Comparison of ENCODE assay signal across 9 cellular contexts in the genomic region with DNA sequence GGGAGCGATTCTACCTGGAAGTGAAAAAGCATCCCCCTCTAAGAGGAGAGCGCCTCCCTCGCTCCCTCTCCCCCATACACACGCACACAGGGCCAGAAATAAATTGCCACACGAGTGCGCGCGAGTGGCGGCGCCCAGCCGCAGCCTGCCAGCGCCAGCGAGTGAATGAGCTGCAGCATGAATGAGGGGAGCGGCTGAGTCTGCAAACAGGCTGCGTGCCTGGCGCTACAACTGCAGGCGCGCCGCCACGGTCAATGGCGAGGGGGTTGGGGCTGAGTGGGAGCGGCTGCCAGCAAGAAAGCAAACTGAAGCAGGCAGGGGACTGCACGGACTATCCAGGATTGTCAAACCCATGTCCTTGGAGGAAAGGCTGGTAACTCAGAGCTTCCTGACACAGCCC. TPM values are rescaled to one million over a fixed set of nuclear protein-coding genes. Genes with fewer than 3 reads are reported as not detected.
DNase-seq lines count a peak whose midpoint lies in the region; ATAC-seq and TF ChIP-seq lines count a peak whose summit lies in the region.
"Had no signal": no experiment of that assay in that cellular context is flagged by ENCODE, and none has a peak within 500 bp of the region (broad histone marks: within the 10 kb centered on the region; RNA-seq: fewer than 3 reads in every experiment).

No MANE protein-coding gene starts in this region.

- peaks cover 44% of the 10 kb centered on the region for H3K79me1 ChIP-seq in trophoblast cell (ENCODE audit: low read length)

- no peak overlapping the region for H3K27ac Mint-ChIP-seq in glutamatergic neuron (ENCODE audit: unreplicated experiment)
- no peak overlapping the region for H3K27ac Mint-ChIP-seq in type B pancreatic cell

- H2BK120ac ChIP-seq in trophoblast cell (ENCODE audit: insufficient read depth, low read length, poor library complexity), result peak overlapping the region; percentile 55

- peaks cover 32 to 41% of the 10 kb centered on the region in 2 experiments for H3K4me1 ChIP-seq in trophoblast cell (ENCODE audit: control insufficient read depth in 1 of 2, insufficient read depth in 2 of 2, low read length in 2 of 2)
- H3K4me1 ChIP-seq: BLaER1 treated with 17β-estradiol and CSF1 and Interleukin-3, amounts not matched to agents 10 nM and 100 nM had no signal

- DNase-seq in NCI-H2107 treated with DMSO at 0.1 percent for 48 hours (lab: John Stamatoyannopoulos, UW; ENCODE audit: unreplicated experiment) (peak; percentile 48), NCI-H2107 (lab: John Stamatoyannopoulos, UW) (no peak), glutamatergic neuron (peak; percentile 66), trophoblast cell (no peak), type B pancreatic cell (ENCODE audit: extremely low spot score, unreplicated experiment) (no peak), SIG-M5 (lab: John Stamatoyannopoulos, UW) (no peak)

- no peaks in the 10 kb centered on the region for H3K9me3 ChIP-seq in trophoblast cell (ENCODE audit: insufficient read depth, low read depth, low read length)

- H3K4me3 ChIP-seq in trophoblast cell (ENCODE audit: low read depth, low read length), result no peak overlapping the region
- H3K4me3 ChIP-seq: BLaER1 treated with 17β-estradiol and CSF1 and Interleukin-3, amounts not matched to agents 10 nM and 100 nM had no signal

- H3K27ac ChIP-seq in trophoblast cell (ENCODE audit: low read depth, low read length), result peak overlapping the region; percentile 15
- H3K27ac ChIP-seq: BLaER1 treated with 17β-estradiol and CSF1 and Interleukin-3, amounts not matched to agents 10 nM and 100 nM had no signal

- no peaks in the 10 kb centered on the region for H3K27me3 ChIP-seq in trophoblast cell (ENCODE audit: insufficient read depth, low read length)
- H3K27me3 ChIP-seq: BLaER1 treated with 17β-estradiol and CSF1 and Interleukin-3, amounts not matched to agents 10 nM and 100 nM had no signal

- peak overlapping the region; percentile 18 for H3K18ac ChIP-seq in trophoblast cell (ENCODE audit: low read length)

- H2BK12ac ChIP-seq in trophoblast cell (ENCODE audit: low read length), result peak overlapping the region; percentile 55

- no peak overlapping the region for H3K4ac ChIP-seq in trophoblast cell (ENCODE audit: low read depth, low read length)

- H3K4me2 ChIP-seq in trophoblast cell (ENCODE audit: low read length), result peak overlapping the region; percentile 61
- H3K4me2 ChIP-seq: BLaER1 treated with 17β-estradiol and CSF1 and Interleukin-3, amounts not matched to agents 10 nM and 100 nM had no signal

- H3K36me3 ChIP-seq in trophoblast cell (ENCODE audit: control insufficient read depth in 1 of 2, insufficient read depth in 2 of 2, low read length in 2 of 2), result no peaks in the 10 kb centered on the region
- H3K36me3 ChIP-seq: BLaER1 treated with 17β-estradiol and CSF1 and Interleukin-3, amounts not matched to agents 10 nM and 100 nM had no signal

- H4K8ac ChIP-seq in trophoblast cell (ENCODE audit: low read depth, low read length), result peak overlapping the region; percentile 5

- H3K9ac ChIP-seq in trophoblast cell (ENCODE audit: low read length), result no peak overlapping the region
- H3K9ac ChIP-seq: BLaER1 treated with 17β-estradiol and CSF1 and Interleukin-3, amounts not matched to agents 10 nM and 100 nM had no signal

- H3K36me3 Mint-ChIP-seq in glutamatergic neuron (ENCODE audit: unreplicated experiment), result no peaks in the 10 kb centered on the region
- no peaks in the 10 kb centered on the region for H3K36me3 Mint-ChIP-seq in type B pancreatic cell

- peaks cover 3% of the 10 kb centered on the region for H3K4me1 Mint-ChIP-seq in glutamatergic neuron (ENCODE audit: low read depth, unreplicated experiment)
- H3K4me1 Mint-ChIP-seq in type B pancreatic cell (ENCODE audit: unreplicated experiment), result no peaks in the 10 kb centered on the region

- WGBS in trophoblast cell (ENCODE audit: extremely low coverage, insufficient coverage, insufficient read length), result no CpG with 5 or more reads among the region's 23 CpGs

- H3K4me3 Mint-ChIP-seq in glutamatergic neuron (ENCODE audit: unreplicated experiment) (no peak overlapping the region), type B pancreatic cell (no peak overlapping the region)

- H3K79me2 ChIP-seq in trophoblast cell (ENCODE audit: control insufficient read depth, insufficient read depth, low read length, poor library complexity), result peaks cover 4% of the 10 kb centered on the region

- peak overlapping the region; percentile 26 for H2BK5ac ChIP-seq in trophoblast cell (ENCODE audit: low read depth, low read length, poor library complexity)

- H3K23ac ChIP-seq in trophoblast cell (ENCODE audit: low read length), result no peak overlapping the region

- TF ChIP-seq CTCF in glutamatergic neuron (IDR thresholded peaks at IDR 0.05; ENCODE audit: partially characterized antibody, unreplicated experiment) (no peak), type B pancreatic cell (conservative IDR thresholded peaks at IDR 0.05) (no peak)

- peak overlapping the region; percentile 50 for H2AK5ac ChIP-seq in trophoblast cell (ENCODE audit: low read length)

- H3K9me3 Mint-ChIP-seq in glutamatergic neuron (ENCODE audit: unreplicated experiment), result no peaks in the 10 kb centered on the region
- no peaks in the 10 kb centered on the region for H3K9me3 Mint-ChIP-seq in type B pancreatic cell

- H3K27me3 Mint-ChIP-seq in glutamatergic neuron (ENCODE audit: unreplicated experiment), result peaks cover 3% of the 10 kb centered on the region
- H3K27me3 Mint-ChIP-seq in type B pancreatic cell, result peaks cover 17% of the 10 kb centered on the region

- peak; percentile 64 for ATAC-seq in SK-N-SH treated with all-trans-retinoic acid at 6 μM for 48 hours
- ATAC-seq in HG03460 (IDR thresholded peaks at IDR 0.05; ENCODE audit: unreplicated experiment), result no peak

- no peak overlapping the region for H4K12ac ChIP-seq in trophoblast cell (ENCODE audit: low read depth, low read length)

- peak overlapping the region; percentile 11 for H3K14ac ChIP-seq in trophoblast cell (ENCODE audit: low read length)

- no peak overlapping the region for H2AFZ ChIP-seq in trophoblast cell (ENCODE audit: insufficient read depth, low read length, poor library complexity)

- peak overlapping the region; percentile 36 for H4K91ac ChIP-seq in trophoblast cell (ENCODE audit: low read depth, low read length)

TF ChIP-seq in SK-N-SH treated with all-trans-retinoic acid at 6 μM for 48 hours, 23 proteins besides CTCF, POLR2A, EP300 and RAD21 (continues in another document):
- TF ChIP-seq PPARA (CRISPR knock-in tag; IDR thresholded peaks at IDR 0.05; ENCODE audit: borderline replicate concordance), result no peak
- TF ChIP-seq OSR1 (CRISPR knock-in tag; IDR thresholded peaks at IDR 0.05), result no peak
- TF ChIP-seq RARB (CRISPR knock-in tag; IDR thresholded peaks at IDR 0.05), result no peak
- TF ChIP-seq ZFP30 (CRISPR knock-in tag; IDR thresholded peaks at IDR 0.05), result no peak
- TF ChIP-seq ZNF8 (CRISPR knock-in tag; IDR thresholded peaks at IDR 0.05), result no peak
- no peak for TF ChIP-seq CSDC2 (CRISPR knock-in tag; IDR thresholded peaks at IDR 0.05)
- no peak for TF ChIP-seq ARNTL (CRISPR knock-in tag; IDR thresholded peaks at IDR 0.05; ENCODE audit: borderline replicate concordance, low read depth)
- TF ChIP-seq ISL1 (CRISPR knock-in tag; IDR thresholded peaks at IDR 0.05), result no peak
- TF ChIP-seq, protein P1, sequence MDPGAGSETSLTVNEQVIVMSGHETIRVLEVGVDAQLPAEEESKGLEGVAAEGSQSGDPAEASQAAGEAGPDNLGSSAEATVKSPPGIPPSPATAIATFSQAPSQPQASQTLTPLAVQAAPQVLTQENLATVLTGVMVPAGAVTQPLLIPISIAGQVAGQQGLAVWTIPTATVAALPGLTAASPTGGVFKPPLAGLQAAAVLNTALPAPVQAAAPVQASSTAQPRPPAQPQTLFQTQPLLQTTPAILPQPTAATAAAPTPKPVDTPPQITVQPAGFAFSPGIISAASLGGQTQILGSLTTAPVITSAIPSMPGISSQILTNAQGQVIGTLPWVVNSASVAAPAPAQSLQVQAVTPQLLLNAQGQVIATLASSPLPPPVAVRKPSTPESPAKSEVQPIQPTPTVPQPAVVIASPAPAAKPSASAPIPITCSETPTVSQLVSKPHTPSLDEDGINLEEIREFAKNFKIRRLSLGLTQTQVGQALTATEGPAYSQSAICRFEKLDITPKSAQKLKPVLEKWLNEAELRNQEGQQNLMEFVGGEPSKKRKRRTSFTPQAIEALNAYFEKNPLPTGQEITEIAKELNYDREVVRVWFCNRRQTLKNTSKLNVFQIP (CRISPR knock-in tag; IDR thresholded peaks at IDR 0.05; ENCODE audit: borderline replicate concordance, low read depth), result no peak
- TF ChIP-seq ZNF70 (CRISPR knock-in tag; IDR thresholded peaks at IDR 0.05), result no peak
- no peak for TF ChIP-seq ESRRG (CRISPR knock-in tag; IDR thresholded peaks at IDR 0.05)
- TF ChIP-seq GLIS3 (CRISPR knock-in tag; IDR thresholded peaks at IDR 0.05), result no peak
- no peak for TF ChIP-seq ZFP3 (CRISPR knock-in tag; IDR thresholded peaks at IDR 0.05)
- TF ChIP-seq, protein P2, sequence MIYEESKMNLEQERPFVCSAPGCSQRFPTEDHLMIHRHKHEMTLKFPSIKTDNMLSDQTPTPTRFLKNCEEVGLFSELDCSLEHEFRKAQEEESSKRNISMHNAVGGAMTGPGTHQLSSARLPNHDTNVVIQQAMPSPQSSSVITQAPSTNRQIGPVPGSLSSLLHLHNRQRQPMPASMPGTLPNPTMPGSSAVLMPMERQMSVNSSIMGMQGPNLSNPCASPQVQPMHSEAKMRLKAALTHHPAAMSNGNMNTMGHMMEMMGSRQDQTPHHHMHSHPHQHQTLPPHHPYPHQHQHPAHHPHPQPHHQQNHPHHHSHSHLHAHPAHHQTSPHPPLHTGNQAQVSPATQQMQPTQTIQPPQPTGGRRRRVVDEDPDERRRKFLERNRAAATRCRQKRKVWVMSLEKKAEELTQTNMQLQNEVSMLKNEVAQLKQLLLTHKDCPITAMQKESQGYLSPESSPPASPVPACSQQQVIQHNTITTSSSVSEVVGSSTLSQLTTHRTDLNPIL (CRISPR knock-in tag; IDR thresholded peaks at IDR 0.05; ENCODE audit: low read depth), result no peak
- no peak for TF ChIP-seq SNAI2 (CRISPR knock-in tag; IDR thresholded peaks at IDR 0.05)

RNA-seq across cellular contexts. Expression of a gene that starts 2.2 kb away (rescaled TPM):
- total RNA-seq in glutamatergic neuron (ENCODE audit: unreplicated experiment), result 2.0 TPM
- 11.6 and 13.5 TPM in 2 replicates for polyA plus RNA-seq in trophoblast cell (2013)
- total RNA-seq in type B pancreatic cell (ENCODE audit: low replicate concordance), result 2.0 and 9.4 TPM in 2 replicates

Comparison
In these comparisons a context has a peak if more than half of its experiments do, and no peak if none do; other contexts are left out.
1. DNase-seq: peak in NCI-H2107 treated with DMSO at 0.1 percent for 48 hours (single experiment) and glutamatergic neuron (single experiment); none in NCI-H2107 (single experiment), trophoblast cell (0 of 2), type B pancreatic cell (single experiment) and SIG-M5 (single experiment).